12 cellular contexts compared by ENCODE assay signal in the genomic region with DNA sequence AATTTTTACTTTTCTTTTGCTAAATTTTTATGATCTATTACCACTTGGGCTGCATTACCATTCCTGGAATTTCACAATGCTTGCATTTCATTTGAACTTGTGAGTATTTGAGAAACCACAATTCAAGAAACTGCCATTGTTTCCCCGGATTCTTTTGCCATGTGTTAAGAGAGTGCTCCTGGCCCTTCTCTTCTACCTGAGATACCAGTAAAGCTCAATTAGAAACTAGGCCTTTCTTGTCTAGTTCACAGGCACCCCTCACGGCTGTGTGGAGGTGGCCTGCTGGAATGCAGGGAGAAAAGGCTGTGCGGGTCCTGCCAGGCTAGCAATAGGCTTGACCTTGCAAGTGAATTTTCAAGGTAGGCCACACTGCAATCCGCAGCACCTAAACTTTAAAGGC. TPM values are rescaled to one million over a fixed set of nuclear protein-coding genes. Genes with fewer than 3 reads are reported as not detected.
DNase-seq lines count a peak whose midpoint lies in the region; ATAC-seq and TF ChIP-seq lines count a peak whose summit lies in the region.
"Had no signal": no experiment of that assay in that cellular context is flagged by ENCODE, and none has a peak within 500 bp of the region (broad histone marks: within the 10 kb centered on the region; RNA-seq: fewer than 3 reads in every experiment).

No MANE protein-coding gene starts in this region.

- H3K27me3 ChIP-seq in IMR-90 (ENCODE audit: control insufficient read depth, insufficient read depth, low read length) (no peaks in the 10 kb centered on the region), thyroid gland (no peaks in the 10 kb centered on the region)

- dilution Hi-C loops in IMR-90 (cut with HindIII; ENCODE audit: low sequenced_read_pairs, unreplicated experiment), result no loop called here

- WGBS in IMR-90 (ENCODE audit: extremely low coverage in 2 of 2, insufficient read length in 1 of 2), 2 experiments, result 40% methylated on average over 1 of the region's 4 CpGs; no CpG with 5 or more reads in 1 of the 2 experiments
- WGBS in thyroid gland, 2 donors, result 61 to 84% methylated on average over 4 of the region's 4 CpGs

- H2AK5ac ChIP-seq in IMR-90 (ENCODE audit: low read depth, low read length), result no peak overlapping the region

- in situ Hi-C loops in IMR-90 (cut with MboI; ENCODE audit: low sequenced_read_pairs), result no loop called here

- TF ChIP-seq CTCF in IMR-90 (conservative IDR thresholded peaks at IDR 0.05; ENCODE audit: low read depth, low read length), result no peak
- TF ChIP-seq CTCF in chondrocyte (IDR thresholded peaks at IDR 0.05), result no peak
- TF ChIP-seq CTCF in thyroid gland (IDR thresholded peaks at IDR 0.05), result no peak

- H3K4me2 ChIP-seq in IMR-90 (ENCODE audit: low read depth, low read length), result peak overlapping the region; percentile 8; the same call in 1 of the 2 replicates

- POLR2A ChIA-PET in IMR-90 (lab: Charles Lee; ENCODE audit: unreplicated experiment), result no interaction called here

- H3K9ac ChIP-seq in IMR-90 (ENCODE audit: low read depth, low read length), result no peak overlapping the region

- H4K5ac ChIP-seq in IMR-90 (ENCODE audit: low read depth, low read length), result no peak overlapping the region

- no peak overlapping the region for H3K14ac ChIP-seq in IMR-90 (replicated peaks; ENCODE audit: low read depth, low read length)

- no peak overlapping the region for H3K18ac ChIP-seq in IMR-90 (ENCODE audit: low read depth, low read length)

- H3K4me3 ChIP-seq in IMR-90 (ENCODE audit: insufficient read depth, low read depth, low read length), result no peak overlapping the region
- H3K4me3 ChIP-seq in thyroid gland (replicated peaks in 1 of 3), result no peak overlapping the region

- H3K4me1 ChIP-seq in IMR-90 (ENCODE audit: control insufficient read depth, insufficient read depth, low read length), result peaks cover 21% of the 10 kb centered on the region
- peaks cover 21 to 22% of the 10 kb centered on the region in 2 donors for H3K4me1 ChIP-seq in thyroid gland

- peak overlapping the region; percentile 9 for H2AFZ ChIP-seq in IMR-90 (replicated peaks; ENCODE audit: low read length, poor library complexity)

- H2BK15ac ChIP-seq in IMR-90 (ENCODE audit: low read depth, low read length), result no peak overlapping the region

- H3K4me1 Mint-ChIP-seq in chondrocyte (ENCODE audit: low read depth) (peaks cover 58% of the 10 kb centered on the region), immature natural killer cell (peaks cover 0 to 70% of the 10 kb centered on the region in 2 donors)

- no peak for TF ChIP-seq POLR2A in IMR-90 (IDR thresholded peaks at IDR 0.05; ENCODE audit: low read depth, low read length)
- TF ChIP-seq POLR2A in thyroid gland (IDR thresholded peaks at IDR 0.05), result no peak

- H2BK120ac ChIP-seq in IMR-90 (ENCODE audit: low read depth, low read length), result 0 out of 2 replicates have a peak overlapping the region, but pooled peaks have one; percentile 18

- H2BK20ac ChIP-seq in IMR-90 (ENCODE audit: low read depth, low read length), result 0 out of 2 replicates have a peak overlapping the region, but pooled peaks have one; percentile 9

- H3K36me3 ChIP-seq in IMR-90 (ENCODE audit: control insufficient read depth, insufficient read depth, low read length) (peaks cover 3% of the 10 kb centered on the region; the same call in 1 of the 2 replicates), thyroid gland (no peaks in the 10 kb centered on the region)

- no peak overlapping the region for H4K91ac ChIP-seq in IMR-90 (ENCODE audit: insufficient read depth, low read depth, low read length)

- CTCF ChIA-PET in IMR-90 (lab: Yijun Ruan, JAX), result no interaction called here

- H2BK5ac ChIP-seq in IMR-90 (ENCODE audit: low read depth, low read length, poor library complexity, severe bottlenecking), result no peak overlapping the region

- H3K56ac ChIP-seq in IMR-90 (ENCODE audit: extremely low read depth, insufficient read depth, low read length), result no peak overlapping the region

- H3K36me3 Mint-ChIP-seq in chondrocyte (ENCODE audit: low read depth) (peaks cover 6% of the 10 kb centered on the region), immature natural killer cell (peaks cover 14 to 22% (median 17%) of the 10 kb centered on the region in 3 donors)
- H3K36me3 Mint-ChIP-seq: activated naive CD8-positive, alpha-beta T cell had no signal

- H3K9me3 ChIP-seq in IMR-90 (ENCODE audit: control insufficient read depth, insufficient read depth, low read length), result no peaks in the 10 kb centered on the region
- H3K9me3 ChIP-seq in thyroid gland, result no peaks in the 10 kb centered on the region

- peaks cover 14% of the 10 kb centered on the region; the same call in 1 of the 2 replicates for H4K20me1 ChIP-seq in IMR-90 (ENCODE audit: insufficient read depth, low read length)

- intact Hi-C loops in IMR-90 (cut with micrococcal nuclease) (no loop called here), thyroid gland (cut with DNase I) (no loop called here)

- BruUV-seq in IMR-90 (replicated peaks; lab: Mats Ljungman, UMichigan), result no TSS peak

- H3K27ac ChIP-seq in IMR-90 (ENCODE audit: insufficient read depth, low read length) (no peak overlapping the region), thyroid gland (peak overlapping the region in 2 of 3 donors; percentile 17 to 67)

- H3K27ac Mint-ChIP-seq in chondrocyte (ENCODE audit: unreplicated experiment), result peak overlapping the region; percentile 46
- H3K27ac Mint-ChIP-seq in immature natural killer cell, result peak overlapping the region in 3 of 6 donors; percentile 83 to 96 (median 92)
- H3K27ac Mint-ChIP-seq: activated naive CD8-positive, alpha-beta T cell had no signal

- no peak overlapping the region; a peak in 1 of 4 replicates for H4K8ac ChIP-seq in IMR-90 (ENCODE audit: low read depth in 2 of 2, low read length in 2 of 2)

- no peak overlapping the region for H3K4me3 Mint-ChIP-seq in chondrocyte (ENCODE audit: unreplicated experiment)
- H3K4me3 Mint-ChIP-seq in immature natural killer cell, result peak overlapping the region in 4 of 5 donors; percentile 16 to 83 (median 56)
- H3K4me3 Mint-ChIP-seq: activated naive CD8-positive, alpha-beta T cell had no signal

- 0 out of 2 replicates have a peak overlapping the region, but pooled peaks have one; percentile 26 for H3K23ac ChIP-seq in IMR-90 (ENCODE audit: low read depth, low read length)

- H3K9me3 Mint-ChIP-seq in chondrocyte (ENCODE audit: low read depth) (no peaks in the 10 kb centered on the region), immature natural killer cell (no peaks in the 10 kb centered on the region)

- TF ChIP-seq RAD21 in IMR-90 (IDR thresholded peaks at IDR 0.05; ENCODE audit: low read length), result no peak

- no peak for ATAC-seq in IMR-90 (ENCODE audit: low read depth)
- ATAC-seq: Panc1 had no signal

- peaks cover 17 to 39% of the 10 kb centered on the region in 2 experiments for H3K79me1 ChIP-seq in IMR-90 (ENCODE audit: low read depth in 1 of 2, low read length in 2 of 2)

- DNase-seq in IMR-90 (peak; percentile 59), chondrocyte (ENCODE audit: low spot score) (no peak), immature natural killer cell (no peak), thyroid gland (no peak), NCI-H748 (lab: John Stamatoyannopoulos, UW; ENCODE audit: unreplicated experiment) (no peak), RPMI8226 (no peak), GF-D8 (lab: John Stamatoyannopoulos, UW) (no peak)
- DNase-seq: activated CD4-positive, alpha-beta T cell treated with anti-CD3 and anti-CD28 coated beads for 1 hour; DMS79; NCI-H1417 treated with DMSO at 0.1 percent for 48 hours had no signal

- H3K27me3 Mint-ChIP-seq in chondrocyte (ENCODE audit: low read depth) (no peaks in the 10 kb centered on the region), immature natural killer cell (ENCODE audit: low read depth in 3 of 3) (peaks cover 6 to 17% (median 11%) of the 10 kb centered on the region in 3 donors)
- H3K27me3 Mint-ChIP-seq: activated naive CD8-positive, alpha-beta T cell had no signal

- peaks cover 3% of the 10 kb centered on the region; the same call in 1 of the 2 replicates for H3K9me1 ChIP-seq in IMR-90 (ENCODE audit: insufficient read depth, low read length)

- H2AK9ac ChIP-seq in IMR-90 (replicated peaks; ENCODE audit: low read depth, low read length, poor library complexity), result no peak overlapping the region

- peak overlapping the region; percentile 50; the same call in 1 of the 2 replicates for H3K4ac ChIP-seq in IMR-90 (ENCODE audit: low read depth, low read length)

TF ChIP-seq in IMR-90, 13 proteins besides CTCF, POLR2A, EP300 and RAD21:
- TF ChIP-seq CEBPB (IDR thresholded peaks at IDR 0.05; ENCODE audit: low read depth, low read length), result peak; percentile 55
- TF ChIP-seq, protein P1, sequence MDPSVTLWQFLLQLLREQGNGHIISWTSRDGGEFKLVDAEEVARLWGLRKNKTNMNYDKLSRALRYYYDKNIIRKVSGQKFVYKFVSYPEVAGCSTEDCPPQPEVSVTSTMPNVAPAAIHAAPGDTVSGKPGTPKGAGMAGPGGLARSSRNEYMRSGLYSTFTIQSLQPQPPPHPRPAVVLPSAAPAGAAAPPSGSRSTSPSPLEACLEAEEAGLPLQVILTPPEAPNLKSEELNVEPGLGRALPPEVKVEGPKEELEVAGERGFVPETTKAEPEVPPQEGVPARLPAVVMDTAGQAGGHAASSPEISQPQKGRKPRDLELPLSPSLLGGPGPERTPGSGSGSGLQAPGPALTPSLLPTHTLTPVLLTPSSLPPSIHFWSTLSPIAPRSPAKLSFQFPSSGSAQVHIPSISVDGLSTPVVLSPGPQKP (IDR thresholded peaks at IDR 0.05; ENCODE audit: borderline replicate concordance, low read depth, low read length), result no peak

RNA-seq across cellular contexts. Expression of a gene that starts 40.8 kb away (rescaled TPM):
- total RNA-seq in IMR-90 (2012; rRNA removed) (50.9 and 52.5 TPM in 2 replicates), chondrocyte (55.5 to 104 TPM (median 95.4 TPM) in 3 replicates), thyroid gland (10 to 100 TPM; 21.7 to 52.1 (median 37.9) TPM)
- polyA plus RNA-seq in IMR-90 (2012; rRNA removed) (22.4 and 23.8 TPM in 2 replicates), immature natural killer cell (100 to 1,000 TPM in 1 of 3 donors, 10 to 100 TPM in 2; 56.5 to 115 (median 62.3) TPM)
- 9.9 and 12.5 TPM in 2 replicates for polyA plus RNA-seq in IMR-90 (2012; cell fraction: cytosol; rRNA removed)
- 12.0 and 32.4 TPM in 2 replicates for polyA plus RNA-seq in IMR-90 (2012; cell fraction: nucleus; rRNA removed; ENCODE audit: low replicate concordance)
